Comparison of ENCODE assay signal across 22 cellular contexts in the genomic region with DNA sequence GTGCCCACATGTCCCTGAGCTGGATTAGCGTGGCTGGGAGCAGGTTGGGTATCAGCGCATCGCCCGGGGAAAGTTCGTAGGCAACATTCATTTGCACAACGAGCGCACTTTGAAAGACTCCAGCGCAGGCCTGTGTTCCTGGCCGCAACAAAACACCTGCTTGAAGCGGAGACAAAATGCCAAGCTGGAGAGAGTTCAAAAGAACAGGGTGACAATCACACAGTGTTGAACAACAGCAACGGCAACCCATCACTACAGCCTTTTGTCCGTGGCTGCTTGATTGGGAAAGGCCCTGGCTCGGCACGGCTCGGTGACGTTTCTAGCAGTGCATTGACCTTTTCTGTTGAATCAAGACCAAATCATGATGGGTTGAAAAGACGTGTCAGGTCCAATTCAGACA.
DNase-seq lines count a peak whose midpoint lies in the region; ATAC-seq and TF ChIP-seq lines count a peak whose summit lies in the region.
"Had no signal": no experiment of that assay in that cellular context is flagged by ENCODE, and none has a peak within 500 bp of the region (broad histone marks: within the 10 kb centered on the region; RNA-seq: fewer than 3 reads in every experiment).

No MANE protein-coding gene starts in this region.

- H4K20me1 ChIP-seq in mammary epithelial cell (ENCODE audit: insufficient read depth, low read length) = no peaks in the 10 kb centered on the region
- H4K20me1 ChIP-seq in GM23338 (replicated peaks; ENCODE audit: insufficient read depth) = no peaks in the 10 kb centered on the region
- no peaks in the 10 kb centered on the region for H4K20me1 ChIP-seq in neural progenitor cell (ENCODE audit: low read depth)
- H4K20me1 ChIP-seq: BLaER1 had no signal

- WGBS in mammary epithelial cell (ENCODE audit: low coverage, missing lambda C conversion rate) = 32% methylated on average over 17 of the region's 17 CpGs

- in situ Hi-C loops in mammary epithelial cell (cut with MboI; ENCODE audit: low sequenced_read_pairs in 2 of 2) = no loop called here

- POLR2A ChIA-PET in MCF 10A (lab: Yijun Ruan, JAX) = no interaction called here

- no peak for ATAC-seq in GM23338

- CTCF ChIA-PET in mammary epithelial cell (lab: Charles Lee; ENCODE audit: low non-redundant PET) = no interaction called here
- CTCF ChIA-PET in MCF 10A (lab: Yijun Ruan, JAX) = interaction anchor here (0.7 kb wide), 1 partner anchor 256 kb away, joined by 3 read pairs; no protein-coding TSS in a partner anchor

- H3K27ac Mint-ChIP-seq in MCF 10A (ENCODE audit: low read depth, unreplicated experiment) (no peak overlapping the region), GM23338 (no peak overlapping the region), neural progenitor cell (no peak overlapping the region), endothelial cell (ENCODE audit: unreplicated experiment) (no peak overlapping the region), progenitor cell of endocrine pancreas (no peak overlapping the region)
- H3K27ac Mint-ChIP-seq: CD14-positive monocyte; CD4-positive, alpha-beta memory T cell; CD4-positive, CD25-positive, alpha-beta regulatory T cell; CD8-positive, alpha-beta memory T cell had no signal

- H3K9ac ChIP-seq in mammary epithelial cell (ENCODE audit: insufficient read depth, low read length) = no peak overlapping the region
- H3K9ac ChIP-seq in neural progenitor cell = no peak overlapping the region
- H3K9ac ChIP-seq: BLaER1 had no signal

- no peaks in the 10 kb centered on the region for H3K27me3 Mint-ChIP-seq in MCF 10A (ENCODE audit: insufficient read depth, unreplicated experiment)
- H3K27me3 Mint-ChIP-seq in GM23338 (ENCODE audit: insufficient read depth, low read depth, poor library complexity) = peaks cover 6% of the 10 kb centered on the region
- H3K27me3 Mint-ChIP-seq in neural progenitor cell (ENCODE audit: insufficient read depth, low read depth) = peaks cover 13% of the 10 kb centered on the region
- H3K27me3 Mint-ChIP-seq in endothelial cell (ENCODE audit: unreplicated experiment) = no peaks in the 10 kb centered on the region
- peaks cover 18% of the 10 kb centered on the region for H3K27me3 Mint-ChIP-seq in progenitor cell of endocrine pancreas
- H3K27me3 Mint-ChIP-seq: CD4-positive, alpha-beta memory T cell; CD4-positive, CD25-positive, alpha-beta regulatory T cell; CD8-positive, alpha-beta memory T cell had no signal

- peaks cover 6% of the 10 kb centered on the region; the same call in 1 of the 2 replicates for H3K9me2 ChIP-seq in GM23338 (ENCODE audit: insufficient read depth)

- H3K4me2 ChIP-seq in mammary epithelial cell (ENCODE audit: insufficient read depth, low read depth, low read length) = no peak overlapping the region
- no peak overlapping the region for H3K4me2 ChIP-seq in GM23338
- H3K4me2 ChIP-seq in neural progenitor cell = no peak overlapping the region
- H3K4me2 ChIP-seq: BLaER1 had no signal

- DNase-seq in mammary epithelial cell (no peak), MCF 10A (ENCODE audit: unreplicated experiment) (no peak), GM23338 (ENCODE audit: low spot score) (peak; percentile 37), neural progenitor cell (ENCODE audit: low spot score) (peak; percentile 21), retina (peak; percentile 57), endothelial cell (ENCODE audit: low spot score) (no peak), progenitor cell of endocrine pancreas (ENCODE audit: low spot score, unreplicated experiment) (no peak), LoVo (ENCODE audit: low spot score) (no peak)
- DNase-seq: 8988T; ACHN; BE2C; CD4-positive, alpha-beta memory T cell; CD4-positive, CD25-positive, alpha-beta regulatory T cell; CD8-positive, alpha-beta memory T cell; COR-L47; DMS 273 treated with DMSO at 0.1 percent for 48 hours; DMS153; DMS53; DMS79; GF-D8 had no signal

- intact Hi-C loops in mammary epithelial cell (cut with micrococcal nuclease) (no loop called here), MCF 10A (cut with micrococcal nuclease) (no loop called here)

- H3K36me3 Mint-ChIP-seq in MCF 10A (ENCODE audit: insufficient read depth, unreplicated experiment) (no peaks in the 10 kb centered on the region), GM23338 (ENCODE audit: low read depth) (no peaks in the 10 kb centered on the region; the same call in 2 of the 3 replicates), neural progenitor cell (peaks cover 2% of the 10 kb centered on the region), endothelial cell (ENCODE audit: low read depth, unreplicated experiment) (no peaks in the 10 kb centered on the region), progenitor cell of endocrine pancreas (ENCODE audit: insufficient read depth) (no peaks in the 10 kb centered on the region)
- H3K36me3 Mint-ChIP-seq: CD14-positive monocyte; CD4-positive, alpha-beta memory T cell; CD4-positive, CD25-positive, alpha-beta regulatory T cell; CD8-positive, alpha-beta memory T cell had no signal

- H3K9me3 Mint-ChIP-seq in MCF 10A (ENCODE audit: unreplicated experiment) (peaks cover 15% of the 10 kb centered on the region), GM23338 (peaks cover 20% of the 10 kb centered on the region), neural progenitor cell (no peaks in the 10 kb centered on the region), endothelial cell (ENCODE audit: unreplicated experiment) (peaks cover 4% of the 10 kb centered on the region), progenitor cell of endocrine pancreas (ENCODE audit: low read depth) (peaks cover 4% of the 10 kb centered on the region)

- no peaks in the 10 kb centered on the region for H3K27me3 ChIP-seq in mammary epithelial cell (ENCODE audit: insufficient read depth, low read length)
- no peaks in the 10 kb centered on the region for H3K27me3 ChIP-seq in GM23338 (ENCODE audit: insufficient read depth)
- no peaks in the 10 kb centered on the region for H3K27me3 ChIP-seq in neural progenitor cell
- H3K27me3 ChIP-seq: BE2C, BLaER1 had no signal

- no peak overlapping the region for H3K27ac ChIP-seq in mammary epithelial cell (ENCODE audit: insufficient read depth, low read depth, low read length)
- no peak overlapping the region for H3K27ac ChIP-seq in GM23338 (ENCODE audit: low read depth)
- H3K27ac ChIP-seq in neural progenitor cell = no peak overlapping the region
- H3K27ac ChIP-seq: BLaER1 had no signal

- H3K4me1 ChIP-seq in mammary epithelial cell (ENCODE audit: insufficient read depth, low read length) = no peaks in the 10 kb centered on the region
- no peaks in the 10 kb centered on the region for H3K4me1 ChIP-seq in GM23338 (ENCODE audit: insufficient read depth)
- peaks cover 5% of the 10 kb centered on the region for H3K4me1 ChIP-seq in neural progenitor cell
- H3K4me1 ChIP-seq: BE2C, BLaER1 had no signal

- H2AFZ ChIP-seq in mammary epithelial cell (ENCODE audit: low read depth, low read length) (peak overlapping the region; percentile 34), GM23338 (peak overlapping the region; percentile 63; the same call in 1 of the 2 replicates), neural progenitor cell (replicated peaks) (no peak overlapping the region)

- peaks cover 3% of the 10 kb centered on the region for H3K9me3 ChIP-seq in mammary epithelial cell (replicated peaks; ENCODE audit: insufficient read depth, low read length)
- H3K9me3 ChIP-seq in neural progenitor cell (ENCODE audit: low read depth) = no peaks in the 10 kb centered on the region
- H3K9me3 ChIP-seq: BLaER1 had no signal

- no peak for TF ChIP-seq CTCF in mammary epithelial cell (conservative IDR thresholded peaks at IDR 0.05 in 1 of 2, IDR thresholded peaks at IDR 0.05 in 1 of 2; ENCODE audit: extremely low read depth in 1 of 2, insufficient read depth in 1 of 2, low read depth in 1 of 2, low read length in 2 of 2)
- TF ChIP-seq CTCF in MCF 10A (IDR thresholded peaks at IDR 0.05; ENCODE audit: unreplicated experiment) = no peak
- TF ChIP-seq CTCF in GM23338 (conservative IDR thresholded peaks at IDR 0.05; ENCODE audit: low read depth in 2 of 2) = no peak
- no peak for TF ChIP-seq CTCF in neural progenitor cell (IDR thresholded peaks at IDR 0.05)
- no peak for TF ChIP-seq CTCF in endothelial cell (IDR thresholded peaks at IDR 0.05; ENCODE audit: unreplicated experiment)
- no peak for TF ChIP-seq CTCF in progenitor cell of endocrine pancreas (IDR thresholded peaks at IDR 0.05; ENCODE audit: unreplicated experiment)

- no peak overlapping the region for H3K4me3 Mint-ChIP-seq in MCF 10A (ENCODE audit: unreplicated experiment)
- no peak overlapping the region for H3K4me3 Mint-ChIP-seq in GM23338
- no peak overlapping the region for H3K4me3 Mint-ChIP-seq in neural progenitor cell
- H3K4me3 Mint-ChIP-seq in endothelial cell (ENCODE audit: unreplicated experiment) = no peak overlapping the region
- no peak overlapping the region for H3K4me3 Mint-ChIP-seq in progenitor cell of endocrine pancreas (ENCODE audit: low read depth)
- H3K4me3 Mint-ChIP-seq: CD14-positive monocyte; CD4-positive, alpha-beta memory T cell; CD4-positive, CD25-positive, alpha-beta regulatory T cell had no signal

- no peaks in the 10 kb centered on the region for H3K36me3 ChIP-seq in mammary epithelial cell (ENCODE audit: insufficient read depth, low read length)
- H3K36me3 ChIP-seq in GM23338 (ENCODE audit: insufficient read depth) = no peaks in the 10 kb centered on the region
- H3K36me3 ChIP-seq in neural progenitor cell = no peaks in the 10 kb centered on the region
- H3K36me3 ChIP-seq: BE2C, BLaER1 had no signal

- H3K79me2 ChIP-seq in mammary epithelial cell (ENCODE audit: insufficient read depth, low read length) = no peaks in the 10 kb centered on the region
- H3K79me2 ChIP-seq in GM23338 (replicated peaks; ENCODE audit: insufficient read depth) = no peaks in the 10 kb centered on the region
- H3K79me2 ChIP-seq in neural progenitor cell (ENCODE audit: low read depth) = no peaks in the 10 kb centered on the region

- H3F3A ChIP-seq in GM23338 (replicated peaks; ENCODE audit: low read depth) (no peaks in the 10 kb centered on the region), neural progenitor cell (ENCODE audit: low read depth) (no peaks in the 10 kb centered on the region)

- no peaks in the 10 kb centered on the region for H3K4me1 Mint-ChIP-seq in MCF 10A (ENCODE audit: insufficient read depth, unreplicated experiment)
- H3K4me1 Mint-ChIP-seq in GM23338 = no peaks in the 10 kb centered on the region
- no peaks in the 10 kb centered on the region for H3K4me1 Mint-ChIP-seq in neural progenitor cell
- no peaks in the 10 kb centered on the region for H3K4me1 Mint-ChIP-seq in endothelial cell (ENCODE audit: unreplicated experiment)
- no peaks in the 10 kb centered on the region for H3K4me1 Mint-ChIP-seq in progenitor cell of endocrine pancreas (ENCODE audit: low read depth)
- H3K4me1 Mint-ChIP-seq: CD14-positive monocyte; CD4-positive, alpha-beta memory T cell; CD4-positive, CD25-positive, alpha-beta regulatory T cell; CD8-positive, alpha-beta memory T cell had no signal

- BruUV-seq in mammary epithelial cell (replicated peaks; lab: Mats Ljungman, UMichigan) = no TSS peak
- no TSS peak for BruUV-seq in MCF 10A (replicated peaks; lab: Mats Ljungman, UMichigan)

- dilution Hi-C loops in mammary epithelial cell (cut with HindIII; ENCODE audit: low sequenced_read_pairs) = no loop called here

- H3K4me3 ChIP-seq in mammary epithelial cell (replicated peaks in 1 of 3; ENCODE audit: insufficient read depth in 1 of 3, low read depth in 2 of 3, low read length in 3 of 3) (no peak overlapping the region), GM23338 (no peak overlapping the region), neural progenitor cell (no peak overlapping the region)
- H3K4me3 ChIP-seq: BLaER1 had no signal

Comparison
In these comparisons a context has a peak if more than half of its experiments do, and no peak if none do; other contexts are left out.
1. DNase-seq: peak in GM23338 (single experiment), neural progenitor cell (single experiment) and retina (single experiment); none in mammary epithelial cell (single experiment), MCF 10A (single experiment), endothelial cell (single experiment), progenitor cell of endocrine pancreas (single experiment) and LoVo (single experiment).